Comparison of ENCODE assay signal across 20 cellular contexts in genomic region chr4:96305030-96305429, GRCh38.
"Had no signal": no experiment of that assay in that cellular context is flagged by ENCODE, and none has a peak within 500 bp of the region (broad histone marks: within the 10 kb centered on the region; RNA-seq: fewer than 3 reads in every experiment).

No MANE protein-coding gene starts in this region.

- H3K27ac ChIP-seq: adrenal gland, gastrocnemius medialis, left ventricle myocardium inferior, neural progenitor cell, prostate gland, skin epidermis, suprapubic skin, transverse colon had no signal

- H2AFZ ChIP-seq: neural progenitor cell had no signal

- H3K4me2 ChIP-seq: neural progenitor cell had no signal

- H3K9me3 ChIP-seq: adrenal gland, gastrocnemius medialis, prostate gland, suprapubic skin, transverse colon had no signal

- ATAC-seq: activated T-cell treated with anti-CD3 and anti-CD28 coated beads, Interleukin-2, amount 50 U/mL, for 72 hours; esophagus mucosa; gastrocnemius medialis; right cardiac atrium; stimulated activated naive CD8-positive, alpha-beta T cell treated with anti-CD3 and anti-CD28 coated beads, Interleukin-15, amount 100 ng/mL, for 72 hours had no signal

- DNase-seq: activated CD4-positive, alpha-beta T cell treated with anti-CD3 and anti-CD28 coated beads, Interleukin-2, amount 50 U/mL, for 4 hours; activated gamma-delta T cell; activated T-cell treated with anti-CD3 and anti-CD28 coated beads, Interleukin-2, amount 50 U/mL, for 72 hours; effector CD4-positive, alpha-beta T cell; gastrocnemius medialis; head of caudate nucleus; kidney; left ventricle myocardium inferior; naive B cell; right cardiac atrium; stimulated activated CD4-positive, alpha-beta T cell treated with anti-CD3 and anti-CD28 coated beads, Interleukin-15, amount 100 ng/mL, for 24 hours; stimulated activated CD4-positive, alpha-beta T cell treated with anti-CD3 and anti-CD28 coated beads, Interleukin-2, amount 100 ng/mL, for 48 hours; stimulated activated naive CD8-positive, alpha-beta T cell treated with anti-CD3 and anti-CD28 coated beads, Interleukin-15, amount 100 ng/mL, for 72 hours; transverse colon had no signal

- H3K36me3 ChIP-seq: adrenal gland, gastrocnemius medialis, left ventricle myocardium inferior, neural progenitor cell, prostate gland, suprapubic skin, transverse colon had no signal

- H3K9ac ChIP-seq: neural progenitor cell had no signal

- H3K4me1 ChIP-seq: gastrocnemius medialis, left ventricle myocardium inferior, neural progenitor cell, prostate gland, suprapubic skin, transverse colon had no signal

- H3K4me3 ChIP-seq: adrenal gland, gastrocnemius medialis, left ventricle myocardium inferior, neural progenitor cell, prostate gland, skin epidermis, suprapubic skin, transverse colon had no signal

- H3K27me3 ChIP-seq: adrenal gland, gastrocnemius medialis, neural progenitor cell, suprapubic skin, transverse colon had no signal
